ENCODE assay signal across 21 cellular contexts in genomic region chr9:114412057-114412683, GRCh38. TPM values are rescaled to one million over a fixed set of nuclear protein-coding genes. Genes with fewer than 3 reads are reported as not detected.
DNase-seq lines count a peak whose midpoint lies in the region; TF ChIP-seq lines count a peak whose summit lies in the region.
"Had no signal": no experiment of that assay in that cellular context is flagged by ENCODE, and none has a peak within 500 bp of the region (broad histone marks: within the 10 kb centered on the region; RNA-seq: fewer than 3 reads in every experiment).

No MANE protein-coding gene starts in this region.

- H3K9me3 ChIP-seq in ovary = no peaks in the 10 kb centered on the region
- H3K9me3 ChIP-seq: BLaER1 had no signal

- intact Hi-C loops in ovary (cut with DNase I) = no loop called here
- intact Hi-C loops in lower leg skin (cut with DNase I; ENCODE audit: low total_unique reads) = loop anchor here (10.0 kb wide), 1 partner anchor 93 kb away; the partner anchor contains the start of gene WHRN

- TF ChIP-seq EP300 in ovary (IDR thresholded peaks at IDR 0.05) = no peak

- no peaks in the 10 kb centered on the region for H3K36me3 Mint-ChIP-seq in brain
- H3K36me3 Mint-ChIP-seq: T-cell had no signal

- H3K27me3 ChIP-seq in ovary = no peaks in the 10 kb centered on the region
- H3K27me3 ChIP-seq: BLaER1 had no signal

- H3K36me3 ChIP-seq in ovary = no peaks in the 10 kb centered on the region
- H3K36me3 ChIP-seq: BLaER1 had no signal

- DNase-seq in NCI-H82 (lab: John Stamatoyannopoulos, UW) = peak; percentile 54
- DNase-seq in NCI-H82 treated with DMSO at 0.1 percent for 48 hours (lab: John Stamatoyannopoulos, UW; ENCODE audit: unreplicated experiment) = no peak
- DNase-seq in NCI-H524 (lab: John Stamatoyannopoulos, UW) = peak; percentile 82 to 92
- peak in 4 of 5 donors; percentile 31 to 62 (median 46) for DNase-seq in ovary
- no peak for DNase-seq in DMS79 (lab: John Stamatoyannopoulos, UW)
- DNase-seq in NCI-H748 treated with DMSO at 0.1 percent for 48 hours (lab: John Stamatoyannopoulos, UW) = no peak
- DNase-seq in lower leg skin (ENCODE audit: low spot score in 2 of 2) = no peak
- DNase-seq: CD4-positive, alpha-beta T cell; EL; GDM1; Kasumi-1; NCI-H1092 treated with DMSO at 0.1 percent for 48 hours; NCI-H1436; NCI-H187 treated with DMSO at 0.1 percent for 48 hours; NCI-H2227 treated with DMSO at 0.1 percent for 48 hours; NCI-H510A; SHP77; T-cell had no signal

- H3K27ac Mint-ChIP-seq in brain = peak overlapping the region in 3 of 5 experiments; percentile 26 to 70 (median 65)
- H3K27ac Mint-ChIP-seq: CD4-positive, alpha-beta T cell; T-cell had no signal

- H3K9me3 Mint-ChIP-seq in brain = no peaks in the 10 kb centered on the region
- H3K9me3 Mint-ChIP-seq: CD4-positive, alpha-beta T cell; T-cell had no signal

- H3K4me3 ChIP-seq in ovary (no peak overlapping the region), lower leg skin (ENCODE audit: low read depth, poor library complexity, severe bottlenecking) (no peak overlapping the region)
- H3K4me3 ChIP-seq: BLaER1, GM12878 had no signal

- no peak overlapping the region for H3K4me3 Mint-ChIP-seq in brain
- H3K4me3 Mint-ChIP-seq: CD4-positive, alpha-beta T cell; T-cell had no signal

- WGBS in ovary, 3 donors = 32 to 46% (median 44%) methylated on average over 12 of the region's 12 CpGs
- WGBS in lower leg skin, 2 donors = 87 to 96% methylated on average over 10 to 12 of the region's 12 CpGs

- H3K27me3 Mint-ChIP-seq in brain = no peaks in the 10 kb centered on the region
- H3K27me3 Mint-ChIP-seq: CD4-positive, alpha-beta T cell; T-cell had no signal

- H3K4me1 Mint-ChIP-seq in brain = peaks cover 47% of the 10 kb centered on the region
- H3K4me1 Mint-ChIP-seq: T-cell had no signal

- TF ChIP-seq POLR2A in ovary (IDR thresholded peaks at IDR 0.05) (no peak), lower leg skin (IDR thresholded peaks at IDR 0.05) (no peak)

- peaks cover 15% of the 10 kb centered on the region for H3K4me1 ChIP-seq in ovary (ENCODE audit: insufficient read depth)

- TF ChIP-seq CTCF in brain (conservative IDR thresholded peaks at IDR 0.05) (no peak), ovary (IDR thresholded peaks at IDR 0.05) (no peak), lower leg skin (IDR thresholded peaks at IDR 0.05) (no peak)

- H3K27ac ChIP-seq in ovary = peak overlapping the region in 1 of 2 donors; percentile 68
- H3K27ac ChIP-seq: BLaER1 had no signal

RNA-seq across cellular contexts. Expression of gene AKNA, which starts 24.4 kb away (rescaled TPM):
- 9.6 TPM for polyA plus RNA-seq in brain (ENCODE audit: insufficient read depth, low read depth, low replicate concordance)
- 100 to 1,000 TPM in 1 of 7 donors, 10 to 100 TPM in 6; 21.1 to 123 (median 39.7) TPM for total RNA-seq in ovary
- 10 to 100 TPM; 12.9 to 24.5 TPM for polyA plus RNA-seq in ovary
- total RNA-seq in lower leg skin = 10 to 100 TPM in 1 of 4 donors, 1 to 10 TPM in 3; 6.4 to 13.2 (median 8.0) TPM

Comparison
In these comparisons a context has a peak if more than half of its experiments do, and no peak if none do; other contexts are left out.
1. DNase-seq: peak in NCI-H82 (single experiment), NCI-H524 (2 of 2) and ovary (4 of 5); none in NCI-H82 treated with DMSO at 0.1 percent for 48 hours (single experiment), DMS79 (single experiment), NCI-H748 treated with DMSO at 0.1 percent for 48 hours (single experiment) and lower leg skin (0 of 2).